20 cellular contexts compared by ENCODE assay signal in genomic region chr2:30655211-30655610, GRCh38.
"Had no signal": no experiment of that assay in that cellular context is flagged by ENCODE, and none has a peak within 500 bp of the region (broad histone marks: within the 10 kb centered on the region; RNA-seq: fewer than 3 reads in every experiment).

No MANE protein-coding gene starts in this region.

- H3K9me3 ChIP-seq: colonic mucosa, mucosa of descending colon, neutrophil, tibial nerve, uterus had no signal

- H3K4me3 Mint-ChIP-seq: activated CD4-positive, alpha-beta memory T cell treated with anti-CD3 and anti-CD28 coated beads for 36 hours; activated CD4-positive, alpha-beta T cell treated with anti-CD3 and anti-CD28 coated beads for 36 hours; activated naive CD4-positive, alpha-beta T cell treated with anti-CD3 and anti-CD28 coated beads for 36 hours; activated T-cell treated with anti-CD3 and anti-CD28 coated beads, Interleukin-2, amount 50 U/mL, for 24 hours; brain; endodermal cell; naive thymus-derived CD8-positive, alpha-beta T cell; stimulated activated naive CD8-positive, alpha-beta T cell treated with anti-CD3 and anti-CD28 coated beads, Interleukin-15, Interleukin-2, amounts not matched to agents 100 ng/mL and 50 ng/mL, for 24 hours; WTC11 had no signal

- H3K27me3 ChIP-seq: colonic mucosa, foreskin keratinocyte, neutrophil, tibial nerve, uterus had no signal

- H3K27me3 Mint-ChIP-seq: activated CD4-positive, alpha-beta memory T cell treated with anti-CD3 and anti-CD28 coated beads for 36 hours; activated CD4-positive, alpha-beta T cell treated with anti-CD3 and anti-CD28 coated beads for 36 hours had no signal

- H3K27ac Mint-ChIP-seq: activated CD4-positive, alpha-beta memory T cell treated with anti-CD3 and anti-CD28 coated beads for 36 hours; activated CD4-positive, alpha-beta T cell treated with anti-CD3 and anti-CD28 coated beads for 36 hours; activated naive CD4-positive, alpha-beta T cell treated with anti-CD3 and anti-CD28 coated beads for 36 hours; activated T-cell treated with anti-CD3 and anti-CD28 coated beads, Interleukin-2, amount 50 U/mL, for 24 hours; activated T-helper 2 cell treated with anti-CD3 and anti-CD28 coated beads, Interferon-gamma antibody, Interleukin-2, Interleukin-4, amounts not matched to agents 10 μg/mL and 5 μg/mL and 100 μg/mL, durations not matched to agents 14 hours and 24 hours and 36 hours; endodermal cell; stimulated activated naive CD8-positive, alpha-beta T cell treated with anti-CD3 and anti-CD28 coated beads, Interleukin-15, Interleukin-2, amounts not matched to agents 100 ng/mL and 50 ng/mL, for 24 hours; WTC11 had no signal

- H3K4me1 Mint-ChIP-seq: activated CD4-positive, alpha-beta T cell treated with anti-CD3 and anti-CD28 coated beads for 36 hours; naive thymus-derived CD8-positive, alpha-beta T cell had no signal

- ATAC-seq: activated CD4-positive, alpha-beta T cell treated with anti-CD3 and anti-CD28 coated beads for 36 hours; foreskin keratinocyte; mucosa of descending colon; naive thymus-derived CD8-positive, alpha-beta T cell; WTC11 had no signal

- DNase-seq: activated CD4-positive, alpha-beta memory T cell treated with anti-CD3 and anti-CD28 coated beads for 36 hours; activated CD4-positive, alpha-beta T cell treated with anti-CD3 and anti-CD28 coated beads for 36 hours; activated naive CD4-positive, alpha-beta T cell treated with anti-CD3 and anti-CD28 coated beads for 36 hours; activated T-cell treated with anti-CD3 and anti-CD28 coated beads, Interleukin-2, amount 50 U/mL, for 24 hours; central memory CD4-positive, alpha-beta T cell; colonic mucosa; foreskin keratinocyte; mucosa of descending colon; naive thymus-derived CD8-positive, alpha-beta T cell; retina; SW 1271; uterus had no signal

- H3K36me3 Mint-ChIP-seq: activated CD4-positive, alpha-beta memory T cell treated with anti-CD3 and anti-CD28 coated beads for 36 hours; brain; naive thymus-derived CD8-positive, alpha-beta T cell; WTC11 had no signal

- H3K36me3 ChIP-seq: colonic mucosa, neutrophil, tibial nerve, uterus had no signal

- H3K4me3 ChIP-seq: colonic mucosa, mucosa of descending colon, tibial nerve, uterus had no signal

- H3K27ac ChIP-seq: colonic mucosa, epithelial cell of prostate, foreskin keratinocyte, neutrophil, tibial nerve, uterus had no signal

- H3K4me1 ChIP-seq: colonic mucosa, foreskin keratinocyte, tibial nerve, uterus had no signal

- H3K9me3 Mint-ChIP-seq: activated CD4-positive, alpha-beta memory T cell treated with anti-CD3 and anti-CD28 coated beads for 36 hours; activated naive CD4-positive, alpha-beta T cell treated with anti-CD3 and anti-CD28 coated beads for 36 hours; activated T-cell treated with anti-CD3 and anti-CD28 coated beads, Interleukin-2, amount 50 U/mL, for 24 hours; activated T-helper 2 cell treated with anti-CD3 and anti-CD28 coated beads, Interferon-gamma antibody, Interleukin-2, Interleukin-4, amounts not matched to agents 10 μg/mL and 5 μg/mL and 100 μg/mL, durations not matched to agents 14 hours and 24 hours and 36 hours; brain; endodermal cell; naive thymus-derived CD8-positive, alpha-beta T cell; stimulated activated naive CD8-positive, alpha-beta T cell treated with anti-CD3 and anti-CD28 coated beads, Interleukin-15, Interleukin-2, amounts not matched to agents 100 ng/mL and 50 ng/mL, for 24 hours had no signal
